Comparison of ENCODE assay signal across 8 cellular contexts in the genomic region with DNA sequence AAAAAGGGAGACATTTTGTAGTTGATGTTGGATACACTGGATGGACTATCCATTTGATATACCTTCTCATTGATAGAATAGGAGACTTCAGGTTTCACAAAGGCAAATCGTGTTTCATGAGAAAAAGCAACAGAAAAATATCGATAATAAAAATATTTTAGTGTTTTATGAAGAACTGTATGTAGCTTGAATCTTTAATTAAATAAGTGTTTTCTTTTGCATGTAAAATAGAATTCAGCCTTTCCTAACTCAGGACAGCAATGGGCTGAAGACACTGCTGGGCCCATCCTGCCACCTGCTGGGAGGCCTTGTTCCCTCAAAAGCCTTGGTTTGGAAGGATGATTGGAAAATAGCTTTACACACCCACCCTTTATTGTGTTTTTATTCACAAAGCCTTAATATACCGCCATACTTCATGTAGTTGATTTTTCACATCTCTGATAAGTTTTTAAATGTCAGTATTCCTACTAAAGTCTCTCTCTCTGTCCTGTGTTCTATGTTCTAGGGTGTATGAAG.
DNase-seq lines count a peak whose midpoint lies in the region; ATAC-seq, FAIRE-seq and TF ChIP-seq lines count a peak whose summit lies in the region.
"Not testable (repeated sequence)": the region's sequence is repeated elsewhere in the genome, so short reads cannot be mapped to it uniquely, and the experiment has no call there.

No MANE protein-coding gene starts in this region.

- POLR2A ChIA-PET in SK-N-SH (lab: Yijun Ruan, JAX): not testable (repeated sequence)

- DNase-seq in AG09319 (ENCODE audit: extremely low read depth, low read depth); HTR-8/SVneo (ENCODE audit: insufficient read length, low spot score); SK-N-SH; chondrocyte (ENCODE audit: low spot score); fibroblast of pulmonary artery (ENCODE audit: low read depth); left colon; osteocyte (ENCODE audit: extremely low spot score, unreplicated experiment); type B pancreatic cell (ENCODE audit: extremely low spot score, unreplicated experiment): not testable (repeated sequence)

- not testable (repeated sequence) for H3K36me3 ChIP-seq in SK-N-SH (replicated peaks in 1 of 2; ENCODE audit: control insufficient read depth in 1 of 2, insufficient read depth in 2 of 2, low read length in 1 of 2)

- peaks cover 0 to 14% of the 10 kb centered on the region in 2 experiments; a peak in 1 of 4 replicates for H3K4me1 ChIP-seq in SK-N-SH (ENCODE audit: control insufficient read depth in 1 of 2, insufficient read depth in 2 of 2, low read depth in 1 of 2, low read length in 1 of 2)

- TF ChIP-seq RAD21 in SK-N-SH (IDR thresholded peaks at IDR 0.05; ENCODE audit: low read length): peak; percentile 46; the same call in 1 of the 2 replicates

- H3K27ac Mint-ChIP-seq in chondrocyte (ENCODE audit: unreplicated experiment); osteocyte (ENCODE audit: unreplicated experiment); type B pancreatic cell: not testable (repeated sequence)

- H3K27ac ChIP-seq in SK-N-SH (ENCODE audit: low read depth in 2 of 2, low read length in 1 of 2): not testable (repeated sequence)

- H3K4me3 Mint-ChIP-seq in chondrocyte (ENCODE audit: unreplicated experiment); osteocyte (ENCODE audit: unreplicated experiment); type B pancreatic cell: not testable (repeated sequence)

- not testable (repeated sequence) for H3K4me3 ChIP-seq in SK-N-SH (ENCODE audit: low read depth in 2 of 2, low read length in 1 of 2); fibroblast of pulmonary artery (replicated peaks; ENCODE audit: low read depth, low read length)

- not testable (repeated sequence) for H4K20me1 ChIP-seq in SK-N-SH (ENCODE audit: insufficient read depth)

- intact Hi-C loops in left colon (cut with DNase I, micrococcal nuclease): loop anchor here in 1 of 2 donors (10.0 kb wide), 1 partner anchor 55 kb away; no protein-coding TSS in a partner anchor

- not testable (repeated sequence) for H3K9ac ChIP-seq in SK-N-SH

- TF ChIP-seq CTCF in AG09319 (IDR thresholded peaks at IDR 0.05; ENCODE audit: low read depth, low read length): peak; percentile 32
- TF ChIP-seq CTCF in SK-N-SH (IDR thresholded peaks at IDR 0.05): peak; percentile 71
- TF ChIP-seq CTCF in chondrocyte (IDR thresholded peaks at IDR 0.05): peak; percentile 78
- TF ChIP-seq CTCF in fibroblast of pulmonary artery (IDR thresholded peaks at IDR 0.05; ENCODE audit: low read length, missing control alignments): peak; percentile 38
- peak; percentile 63 for TF ChIP-seq CTCF in osteocyte (IDR thresholded peaks at IDR 0.05)
- peak; percentile 62 for TF ChIP-seq CTCF in type B pancreatic cell (conservative IDR thresholded peaks at IDR 0.05)

- H3K4me1 Mint-ChIP-seq in chondrocyte (ENCODE audit: low read depth): peaks cover 12% of the 10 kb centered on the region
- H3K4me1 Mint-ChIP-seq in osteocyte (ENCODE audit: unreplicated experiment); type B pancreatic cell (ENCODE audit: unreplicated experiment): not testable (repeated sequence)

- not testable (repeated sequence) for TF ChIP-seq EP300 in SK-N-SH (IDR thresholded peaks at IDR 0.05; ENCODE audit: borderline replicate concordance in 1 of 2, low read depth in 1 of 2, low read length in 1 of 2)

- WGBS in SK-N-SH (ENCODE audit: low lambda C conversion rate): 20% methylated on average over 3 of the region's 3 CpGs

- not testable (repeated sequence) for H3K27me3 ChIP-seq in SK-N-SH (ENCODE audit: insufficient read depth)

- H3K9me3 ChIP-seq in SK-N-SH: not testable (repeated sequence)

- not testable (repeated sequence) for H3F3A ChIP-seq in SK-N-SH (replicated peaks; ENCODE audit: insufficient read depth)

- not testable (repeated sequence) for H3K4me2 ChIP-seq in SK-N-SH

- not testable (repeated sequence) for H3K9me2 ChIP-seq in SK-N-SH

- H3K27me3 Mint-ChIP-seq in chondrocyte (ENCODE audit: low read depth): not testable (repeated sequence)
- peaks cover 17% of the 10 kb centered on the region for H3K27me3 Mint-ChIP-seq in osteocyte (ENCODE audit: unreplicated experiment)
- peaks cover 42% of the 10 kb centered on the region for H3K27me3 Mint-ChIP-seq in type B pancreatic cell

- H2AFZ ChIP-seq in SK-N-SH (ENCODE audit: low read depth): not testable (repeated sequence)

- peak; percentile 71 for ATAC-seq in left colon

- not testable (repeated sequence) for H3K36me3 Mint-ChIP-seq in chondrocyte (ENCODE audit: low read depth); osteocyte (ENCODE audit: unreplicated experiment); type B pancreatic cell

- CTCF ChIA-PET in SK-N-SH (lab: Yijun Ruan, JAX): interaction anchor here (0.8 kb wide), 1 partner anchor 236 kb away, joined by 3 read pairs; the partner anchor contains the start of gene TMEM11

- not testable (repeated sequence) for H3K9me3 Mint-ChIP-seq in chondrocyte (ENCODE audit: low read depth); osteocyte (ENCODE audit: unreplicated experiment); type B pancreatic cell

- H3K79me2 ChIP-seq in SK-N-SH (ENCODE audit: insufficient read depth): not testable (repeated sequence)

- FAIRE-seq in HTR-8/SVneo (lab: Jason Lieb, UNC): peak; percentile 99

TF ChIP-seq in SK-N-SH, 30 proteins besides CTCF, POLR2A, EP300 and RAD21:
- TF ChIP-seq SMC3 (IDR thresholded peaks at IDR 0.05; ENCODE audit: low read depth, low read length): peak; percentile 28; the same call in 1 of the 2 replicates
